15 cellular contexts compared by ENCODE assay signal in the genomic region with DNA sequence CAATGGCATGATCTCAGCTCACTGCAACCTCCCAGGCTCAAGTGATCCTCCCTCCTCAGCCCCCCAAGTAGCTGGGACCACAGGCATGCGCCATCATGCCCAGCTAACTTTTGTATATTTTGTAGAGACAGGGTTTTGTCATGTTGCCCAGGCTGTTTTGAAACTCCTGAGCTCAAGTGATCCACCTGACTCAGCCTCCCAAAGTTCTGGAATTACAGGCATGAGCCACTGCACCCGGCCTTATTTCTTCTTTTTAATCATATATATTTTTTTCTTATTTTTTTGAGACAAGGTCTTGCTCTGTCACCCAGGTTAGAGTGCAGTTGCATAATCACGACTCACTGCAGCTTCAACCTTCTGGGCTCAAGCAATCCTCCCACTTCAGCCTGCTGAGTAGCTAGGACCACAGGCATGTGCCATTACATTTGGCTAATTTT.
DNase-seq lines count a peak whose midpoint lies in the region; TF ChIP-seq lines count a peak whose summit lies in the region.
"Had no signal": no experiment of that assay in that cellular context is flagged by ENCODE, and none has a peak within 500 bp of the region (broad histone marks: within the 10 kb centered on the region; RNA-seq: fewer than 3 reads in every experiment).

No MANE protein-coding gene starts in this region.

- intact Hi-C loops in activated naive CD4-positive, alpha-beta T cell treated with anti-CD3 and anti-CD28 coated beads for 36 hours (cut with micrococcal nuclease) = no loop called here

- H3K36me3 ChIP-seq in smooth muscle cell (ENCODE audit: low read depth) = no peaks in the 10 kb centered on the region
- H3K36me3 ChIP-seq: BE2C had no signal

- DNase-seq in activated naive CD4-positive, alpha-beta T cell treated with anti-CD3 and anti-CD28 coated beads for 36 hours = peak; percentile 16
- DNase-seq in activated naive CD4-positive, alpha-beta T cell treated with anti-CD3 and anti-CD28 coated beads, Interleukin-2, amount 50 U/mL, for 16 hours = no peak
- DNase-seq in NB4 (ENCODE audit: low read depth) = peak; percentile 81
- DNase-seq in epithelial cell of esophagus (ENCODE audit: low read depth) = peak; percentile 84
- no peak for DNase-seq in smooth muscle cell (lab: John Stamatoyannopoulos, UW; ENCODE audit: unreplicated experiment)
- DNase-seq in activated effector memory CD4-positive, alpha-beta T cell treated with anti-CD3 and anti-CD28 coated beads, Interleukin-2, amount 50 U/mL, for 16 hours = no peak
- DNase-seq in GM13976 (ENCODE audit: low spot score) = no peak
- DNase-seq in effector CD8-positive, alpha-beta T cell (lab: John Stamatoyannopoulos, UW) = no peak
- DNase-seq: activated CD8-positive, alpha-beta memory T cell treated with anti-CD3 and anti-CD28 coated beads for 24 hours; anterior cingulate cortex; BE2C; NCI-H146; right cardiac atrium; trophoblast cell had no signal

- TF ChIP-seq POLR2A in NB4 (IDR thresholded peaks at IDR 0.05; ENCODE audit: extremely low read depth, insufficient read length) = no peak

- no peak overlapping the region for H2AFZ ChIP-seq in smooth muscle cell (ENCODE audit: low read depth)

- peaks cover under 1% of the 10 kb centered on the region for H3F3A ChIP-seq in smooth muscle cell (ENCODE audit: low read depth)

- H3K9me3 ChIP-seq in smooth muscle cell (replicated peaks; ENCODE audit: low read depth) = no peaks in the 10 kb centered on the region
- H3K9me3 ChIP-seq: BE2C had no signal

- H3K9ac ChIP-seq in smooth muscle cell (ENCODE audit: low read depth) = no peak overlapping the region

- peak overlapping the region; percentile 73 for H3K27ac ChIP-seq in smooth muscle cell (ENCODE audit: low read depth)

- H3K79me2 ChIP-seq in smooth muscle cell (ENCODE audit: low read depth) = no peaks in the 10 kb centered on the region

- no peaks in the 10 kb centered on the region for H3K4me1 ChIP-seq in smooth muscle cell (ENCODE audit: low read depth)
- H3K4me1 ChIP-seq: BE2C had no signal

- no peak overlapping the region for H3K4me3 Mint-ChIP-seq in activated naive CD4-positive, alpha-beta T cell treated with anti-CD3 and anti-CD28 coated beads for 36 hours
- H3K4me3 Mint-ChIP-seq: T-helper 1 cell treated with Interleukin-12 subunit alpha and Interleukin-12 subunit beta and Interleukin-4 antibody, amounts not matched to agents 30 μg/mL and 1 μg/mL, for 36 hours had no signal

- CTCF ChIA-PET in activated naive CD4-positive, alpha-beta T cell treated with anti-CD3 and anti-CD28 coated beads for 36 hours (lab: Charles Lee) = interaction anchor here (0.6 to 1.3 kb wide), 3 partner anchors 9 to 520 kb away, joined by 4 to 5 read pairs (median 4); a partner anchor contains a TSS

- TF ChIP-seq CTCF in NB4 (IDR thresholded peaks at IDR 0.05; ENCODE audit: low read depth, low read length) = no peak
- TF ChIP-seq CTCF in epithelial cell of esophagus (IDR thresholded peaks at IDR 0.05; ENCODE audit: insufficient read depth, low read depth, low read length, missing control alignments) = no peak
- TF ChIP-seq CTCF in smooth muscle cell (IDR thresholded peaks at IDR 0.05; ENCODE audit: borderline replicate concordance, insufficient read depth, poor library complexity, severe bottlenecking) = no peak
- no peak for TF ChIP-seq CTCF in GM13976 (IDR thresholded peaks at IDR 0.05; ENCODE audit: borderline replicate concordance, control extremely low read depth, extremely low read depth, insufficient read depth, missing control alignments)

- no peaks in the 10 kb centered on the region for H4K20me1 ChIP-seq in smooth muscle cell (ENCODE audit: low read depth)

- no peaks in the 10 kb centered on the region for H3K27me3 ChIP-seq in smooth muscle cell (ENCODE audit: low read depth)
- H3K27me3 ChIP-seq: BE2C had no signal

- peaks cover 36% of the 10 kb centered on the region for H3K36me3 Mint-ChIP-seq in activated naive CD4-positive, alpha-beta T cell treated with anti-CD3 and anti-CD28 coated beads for 36 hours (ENCODE audit: low read depth)

- H3K4me1 Mint-ChIP-seq in activated naive CD4-positive, alpha-beta T cell treated with anti-CD3 and anti-CD28 coated beads for 36 hours (ENCODE audit: low read depth) = peaks cover 20% of the 10 kb centered on the region

- H3K9me3 Mint-ChIP-seq in activated naive CD4-positive, alpha-beta T cell treated with anti-CD3 and anti-CD28 coated beads for 36 hours = no peaks in the 10 kb centered on the region
- H3K9me3 Mint-ChIP-seq: T-helper 1 cell treated with Interleukin-12 subunit alpha and Interleukin-12 subunit beta and Interleukin-4 antibody, amounts not matched to agents 30 μg/mL and 1 μg/mL, for 36 hours had no signal

- in situ Hi-C loops in GM13976 (cut with MboI; ENCODE audit: low sequenced_read_pairs, unreplicated experiment) = no loop called here

- no peaks in the 10 kb centered on the region for H3K27me3 Mint-ChIP-seq in activated naive CD4-positive, alpha-beta T cell treated with anti-CD3 and anti-CD28 coated beads for 36 hours (ENCODE audit: low read depth)

- no peak overlapping the region for H3K4me3 ChIP-seq in NB4 (ENCODE audit: low read depth, low read length)
- no peak overlapping the region for H3K4me3 ChIP-seq in epithelial cell of esophagus (ENCODE audit: low read length)
- H3K4me3 ChIP-seq in smooth muscle cell = no peak overlapping the region

- peak overlapping the region; percentile 31 for H3K4me2 ChIP-seq in smooth muscle cell

- no peak overlapping the region for H3K27ac Mint-ChIP-seq in activated naive CD4-positive, alpha-beta T cell treated with anti-CD3 and anti-CD28 coated beads for 36 hours
- H3K27ac Mint-ChIP-seq: T-helper 1 cell treated with Interleukin-12 subunit alpha and Interleukin-12 subunit beta and Interleukin-4 antibody, amounts not matched to agents 30 μg/mL and 1 μg/mL, for 36 hours had no signal

- WGBS in smooth muscle cell (ENCODE audit: low lambda C conversion rate) = 47% methylated on average over 3 of the region's 3 CpGs

Comparison
In these comparisons a context has a peak if more than half of its experiments do, and no peak if none do; other contexts are left out.
1. DNase-seq: peak in activated naive CD4-positive, alpha-beta T cell treated with anti-CD3 and anti-CD28 coated beads for 36 hours (single experiment), NB4 (single experiment) and epithelial cell of esophagus (single experiment); none in activated naive CD4-positive, alpha-beta T cell treated with anti-CD3 and anti-CD28 coated beads, Interleukin-2, amount 50 U/mL, for 16 hours (single experiment), smooth muscle cell (single experiment), activated effector memory CD4-positive, alpha-beta T cell treated with anti-CD3 and anti-CD28 coated beads, Interleukin-2, amount 50 U/mL, for 16 hours (single experiment), GM13976 (single experiment) and effector CD8-positive, alpha-beta T cell (single experiment).